ENCODE assay signal across 1 cellular context in the genomic region with DNA sequence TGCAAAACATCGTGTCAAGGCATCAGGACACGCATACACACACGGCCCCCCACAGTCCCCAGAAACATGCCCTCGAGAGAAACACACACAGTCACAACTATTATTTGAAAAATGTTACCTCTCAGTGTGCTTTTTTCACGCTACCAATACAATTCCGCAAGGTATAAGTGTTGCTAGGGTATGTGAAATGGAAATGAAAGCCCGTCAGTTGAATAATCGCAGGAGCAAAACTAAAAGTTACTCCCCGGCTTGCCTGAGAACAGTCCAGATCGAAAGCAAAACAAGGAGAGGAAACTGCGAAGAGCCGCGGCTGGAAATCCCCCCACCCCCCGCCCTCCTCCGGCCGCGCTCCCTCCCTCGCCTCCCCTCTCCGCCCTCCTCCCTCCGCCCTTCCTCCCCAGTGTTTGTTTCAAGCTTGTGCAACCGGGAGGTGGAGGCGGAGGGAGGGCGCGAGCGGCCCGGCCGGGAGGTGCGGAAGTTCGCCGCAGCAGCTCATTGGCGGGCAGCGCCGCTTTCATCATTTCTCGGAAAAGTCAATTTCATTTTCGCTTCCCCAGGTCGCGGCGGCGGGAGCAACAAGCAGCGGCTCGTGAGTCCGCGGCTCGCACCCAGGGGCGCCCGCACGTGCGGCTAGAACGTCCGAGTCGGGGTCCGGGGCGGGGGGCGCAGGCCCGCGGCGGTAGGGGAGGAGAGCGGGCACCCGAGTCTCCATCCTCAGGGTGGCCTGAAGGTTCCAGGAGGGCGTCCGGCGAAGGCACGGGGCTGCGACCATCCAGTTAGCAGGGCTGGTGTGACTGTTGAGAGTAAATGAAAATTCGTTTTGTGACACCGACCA.
TF ChIP-seq lines count a peak whose summit lies in the region.

TSS of gene IRF2 (minus strand) at position 290 of the 835 bp plus-strand sequence. CDS start 45,486 bp downstream, outside the sequence.

TF ChIP-seq in WTC11, 78 proteins besides CTCF, POLR2A, EP300 and RAD21 (continued from another document and continues in another):
- TF ChIP-seq, protein P1, sequence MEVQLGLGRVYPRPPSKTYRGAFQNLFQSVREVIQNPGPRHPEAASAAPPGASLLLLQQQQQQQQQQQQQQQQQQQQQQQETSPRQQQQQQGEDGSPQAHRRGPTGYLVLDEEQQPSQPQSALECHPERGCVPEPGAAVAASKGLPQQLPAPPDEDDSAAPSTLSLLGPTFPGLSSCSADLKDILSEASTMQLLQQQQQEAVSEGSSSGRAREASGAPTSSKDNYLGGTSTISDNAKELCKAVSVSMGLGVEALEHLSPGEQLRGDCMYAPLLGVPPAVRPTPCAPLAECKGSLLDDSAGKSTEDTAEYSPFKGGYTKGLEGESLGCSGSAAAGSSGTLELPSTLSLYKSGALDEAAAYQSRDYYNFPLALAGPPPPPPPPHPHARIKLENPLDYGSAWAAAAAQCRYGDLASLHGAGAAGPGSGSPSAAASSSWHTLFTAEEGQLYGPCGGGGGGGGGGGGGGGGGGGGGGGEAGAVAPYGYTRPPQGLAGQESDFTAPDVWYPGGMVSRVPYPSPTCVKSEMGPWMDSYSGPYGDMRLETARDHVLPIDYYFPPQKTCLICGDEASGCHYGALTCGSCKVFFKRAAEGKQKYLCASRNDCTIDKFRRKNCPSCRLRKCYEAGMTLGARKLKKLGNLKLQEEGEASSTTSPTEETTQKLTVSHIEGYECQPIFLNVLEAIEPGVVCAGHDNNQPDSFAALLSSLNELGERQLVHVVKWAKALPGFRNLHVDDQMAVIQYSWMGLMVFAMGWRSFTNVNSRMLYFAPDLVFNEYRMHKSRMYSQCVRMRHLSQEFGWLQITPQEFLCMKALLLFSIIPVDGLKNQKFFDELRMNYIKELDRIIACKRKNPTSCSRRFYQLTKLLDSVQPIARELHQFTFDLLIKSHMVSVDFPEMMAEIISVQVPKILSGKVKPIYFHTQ (CRISPR knock-in tag; IDR thresholded peaks at IDR 0.05), result no peak
- TF ChIP-seq TP53 (CRISPR knock-in tag; IDR thresholded peaks at IDR 0.05) (no peak), ZNF121 (CRISPR knock-in tag; IDR thresholded peaks at IDR 0.05) (no peak), GTF2I (CRISPR knock-in tag; conservative IDR thresholded peaks at IDR 0.05) (no peak), SOX15 (CRISPR knock-in tag; IDR thresholded peaks at IDR 0.05) (no peak), ZNF232 (CRISPR knock-in tag; IDR thresholded peaks at IDR 0.05) (no peak), ZNF416 (CRISPR knock-in tag; IDR thresholded peaks at IDR 0.05) (no peak), ZNF219 (CRISPR knock-in tag; IDR thresholded peaks at IDR 0.05; ENCODE audit: borderline replicate concordance) (no peak), CBFB (CRISPR knock-in tag; IDR thresholded peaks at IDR 0.05; ENCODE audit: low read depth) (no peak), ELF4 (CRISPR knock-in tag; IDR thresholded peaks at IDR 0.05; ENCODE audit: low read depth) (no peak), FOXP4 (CRISPR knock-in tag; IDR thresholded peaks at IDR 0.05) (no peak), CDX4 (CRISPR knock-in tag; IDR thresholded peaks at IDR 0.05; ENCODE audit: borderline replicate concordance) (no peak), TEAD4 (CRISPR knock-in tag; IDR thresholded peaks at IDR 0.05) (no peak), ESRRA (CRISPR knock-in tag; IDR thresholded peaks at IDR 0.05; ENCODE audit: borderline replicate concordance) (no peak), ZNF263 (CRISPR knock-in tag; IDR thresholded peaks at IDR 0.05; ENCODE audit: low read depth) (peak; percentile 75; the same call in 1 of the 2 replicates), ZBTB43 (CRISPR knock-in tag; IDR thresholded peaks at IDR 0.05) (0 out of 2 replicates have a peak, but pooled peaks have one; percentile 46), MLX (CRISPR knock-in tag; IDR thresholded peaks at IDR 0.05) (no peak), SP1 (CRISPR knock-in tag; conservative IDR thresholded peaks at IDR 0.05) (peak; percentile 59; the same call in 1 of the 2 replicates), FOXK1 (CRISPR knock-in tag; IDR thresholded peaks at IDR 0.05) (peak; percentile 70; the same call in 1 of the 2 replicates), FOXJ3 (CRISPR knock-in tag; IDR thresholded peaks at IDR 0.05; ENCODE audit: borderline replicate concordance) (no peak), E2F1 (CRISPR knock-in tag; IDR thresholded peaks at IDR 0.05) (no peak), FOXP1 (CRISPR knock-in tag; IDR thresholded peaks at IDR 0.05; ENCODE audit: borderline replicate concordance) (peak; percentile 87), SMAD3 (CRISPR knock-in tag; IDR thresholded peaks at IDR 0.05; ENCODE audit: borderline replicate concordance) (no peak)
- TF ChIP-seq, protein P2, sequence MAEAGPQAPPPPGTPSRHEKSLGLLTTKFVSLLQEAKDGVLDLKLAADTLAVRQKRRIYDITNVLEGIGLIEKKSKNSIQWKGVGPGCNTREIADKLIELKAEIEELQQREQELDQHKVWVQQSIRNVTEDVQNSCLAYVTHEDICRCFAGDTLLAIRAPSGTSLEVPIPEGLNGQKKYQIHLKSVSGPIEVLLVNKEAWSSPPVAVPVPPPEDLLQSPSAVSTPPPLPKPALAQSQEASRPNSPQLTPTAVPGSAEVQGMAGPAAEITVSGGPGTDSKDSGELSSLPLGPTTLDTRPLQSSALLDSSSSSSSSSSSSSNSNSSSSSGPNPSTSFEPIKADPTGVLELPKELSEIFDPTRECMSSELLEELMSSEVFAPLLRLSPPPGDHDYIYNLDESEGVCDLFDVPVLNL (CRISPR knock-in tag; IDR thresholded peaks at IDR 0.05; ENCODE audit: borderline replicate concordance, low read depth), result 0 out of 2 replicates have a peak, but pooled peaks have one; percentile 27
- TF ChIP-seq, protein P3, sequence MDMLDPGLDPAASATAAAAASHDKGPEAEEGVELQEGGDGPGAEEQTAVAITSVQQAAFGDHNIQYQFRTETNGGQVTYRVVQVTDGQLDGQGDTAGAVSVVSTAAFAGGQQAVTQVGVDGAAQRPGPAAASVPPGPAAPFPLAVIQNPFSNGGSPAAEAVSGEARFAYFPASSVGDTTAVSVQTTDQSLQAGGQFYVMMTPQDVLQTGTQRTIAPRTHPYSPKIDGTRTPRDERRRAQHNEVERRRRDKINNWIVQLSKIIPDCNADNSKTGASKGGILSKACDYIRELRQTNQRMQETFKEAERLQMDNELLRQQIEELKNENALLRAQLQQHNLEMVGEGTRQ (CRISPR knock-in tag; IDR thresholded peaks at IDR 0.05), result no peak
- TF ChIP-seq, protein P4, sequence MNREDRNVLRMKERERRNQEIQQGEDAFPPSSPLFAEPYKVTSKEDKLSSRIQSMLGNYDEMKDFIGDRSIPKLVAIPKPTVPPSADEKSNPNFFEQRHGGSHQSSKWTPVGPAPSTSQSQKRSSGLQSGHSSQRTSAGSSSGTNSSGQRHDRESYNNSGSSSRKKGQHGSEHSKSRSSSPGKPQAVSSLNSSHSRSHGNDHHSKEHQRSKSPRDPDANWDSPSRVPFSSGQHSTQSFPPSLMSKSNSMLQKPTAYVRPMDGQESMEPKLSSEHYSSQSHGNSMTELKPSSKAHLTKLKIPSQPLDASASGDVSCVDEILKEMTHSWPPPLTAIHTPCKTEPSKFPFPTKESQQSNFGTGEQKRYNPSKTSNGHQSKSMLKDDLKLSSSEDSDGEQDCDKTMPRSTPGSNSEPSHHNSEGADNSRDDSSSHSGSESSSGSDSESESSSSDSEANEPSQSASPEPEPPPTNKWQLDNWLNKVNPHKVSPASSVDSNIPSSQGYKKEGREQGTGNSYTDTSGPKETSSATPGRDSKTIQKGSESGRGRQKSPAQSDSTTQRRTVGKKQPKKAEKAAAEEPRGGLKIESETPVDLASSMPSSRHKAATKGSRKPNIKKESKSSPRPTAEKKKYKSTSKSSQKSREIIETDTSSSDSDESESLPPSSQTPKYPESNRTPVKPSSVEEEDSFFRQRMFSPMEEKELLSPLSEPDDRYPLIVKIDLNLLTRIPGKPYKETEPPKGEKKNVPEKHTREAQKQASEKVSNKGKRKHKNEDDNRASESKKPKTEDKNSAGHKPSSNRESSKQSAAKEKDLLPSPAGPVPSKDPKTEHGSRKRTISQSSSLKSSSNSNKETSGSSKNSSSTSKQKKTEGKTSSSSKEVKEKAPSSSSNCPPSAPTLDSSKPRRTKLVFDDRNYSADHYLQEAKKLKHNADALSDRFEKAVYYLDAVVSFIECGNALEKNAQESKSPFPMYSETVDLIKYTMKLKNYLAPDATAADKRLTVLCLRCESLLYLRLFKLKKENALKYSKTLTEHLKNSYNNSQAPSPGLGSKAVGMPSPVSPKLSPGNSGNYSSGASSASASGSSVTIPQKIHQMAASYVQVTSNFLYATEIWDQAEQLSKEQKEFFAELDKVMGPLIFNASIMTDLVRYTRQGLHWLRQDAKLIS (CRISPR knock-in tag; IDR thresholded peaks at IDR 0.05; ENCODE audit: borderline replicate concordance), result no peak; the same call in 1 of the 2 replicates
- TF ChIP-seq, protein P5, sequence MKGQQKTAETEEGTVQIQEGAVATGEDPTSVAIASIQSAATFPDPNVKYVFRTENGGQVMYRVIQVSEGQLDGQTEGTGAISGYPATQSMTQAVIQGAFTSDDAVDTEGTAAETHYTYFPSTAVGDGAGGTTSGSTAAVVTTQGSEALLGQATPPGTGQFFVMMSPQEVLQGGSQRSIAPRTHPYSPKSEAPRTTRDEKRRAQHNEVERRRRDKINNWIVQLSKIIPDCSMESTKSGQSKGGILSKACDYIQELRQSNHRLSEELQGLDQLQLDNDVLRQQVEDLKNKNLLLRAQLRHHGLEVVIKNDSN (CRISPR knock-in tag; IDR thresholded peaks at IDR 0.05), result no peak
- TF ChIP-seq, protein P6, sequence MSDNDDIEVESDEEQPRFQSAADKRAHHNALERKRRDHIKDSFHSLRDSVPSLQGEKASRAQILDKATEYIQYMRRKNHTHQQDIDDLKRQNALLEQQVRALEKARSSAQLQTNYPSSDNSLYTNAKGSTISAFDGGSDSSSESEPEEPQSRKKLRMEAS (CRISPR knock-in tag; IDR thresholded peaks at IDR 0.05), result peak; percentile 75
- TF ChIP-seq, protein P7, sequence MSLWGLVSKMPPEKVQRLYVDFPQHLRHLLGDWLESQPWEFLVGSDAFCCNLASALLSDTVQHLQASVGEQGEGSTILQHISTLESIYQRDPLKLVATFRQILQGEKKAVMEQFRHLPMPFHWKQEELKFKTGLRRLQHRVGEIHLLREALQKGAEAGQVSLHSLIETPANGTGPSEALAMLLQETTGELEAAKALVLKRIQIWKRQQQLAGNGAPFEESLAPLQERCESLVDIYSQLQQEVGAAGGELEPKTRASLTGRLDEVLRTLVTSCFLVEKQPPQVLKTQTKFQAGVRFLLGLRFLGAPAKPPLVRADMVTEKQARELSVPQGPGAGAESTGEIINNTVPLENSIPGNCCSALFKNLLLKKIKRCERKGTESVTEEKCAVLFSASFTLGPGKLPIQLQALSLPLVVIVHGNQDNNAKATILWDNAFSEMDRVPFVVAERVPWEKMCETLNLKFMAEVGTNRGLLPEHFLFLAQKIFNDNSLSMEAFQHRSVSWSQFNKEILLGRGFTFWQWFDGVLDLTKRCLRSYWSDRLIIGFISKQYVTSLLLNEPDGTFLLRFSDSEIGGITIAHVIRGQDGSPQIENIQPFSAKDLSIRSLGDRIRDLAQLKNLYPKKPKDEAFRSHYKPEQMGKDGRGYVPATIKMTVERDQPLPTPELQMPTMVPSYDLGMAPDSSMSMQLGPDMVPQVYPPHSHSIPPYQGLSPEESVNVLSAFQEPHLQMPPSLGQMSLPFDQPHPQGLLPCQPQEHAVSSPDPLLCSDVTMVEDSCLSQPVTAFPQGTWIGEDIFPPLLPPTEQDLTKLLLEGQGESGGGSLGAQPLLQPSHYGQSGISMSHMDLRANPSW (CRISPR knock-in tag; conservative IDR thresholded peaks at IDR 0.05; ENCODE audit: low read depth), result no peak
